8 cellular contexts compared by ENCODE assay signal in genomic region chr1:28172690-28173150, GRCh38. TPM values are rescaled to one million over a fixed set of nuclear protein-coding genes. Genes with fewer than 3 reads are reported as not detected.
DNase-seq lines count a peak whose midpoint lies in the region; ATAC-seq, FAIRE-seq and TF ChIP-seq lines count a peak whose summit lies in the region.

No MANE protein-coding gene starts in this region.

- H3K27me3 ChIP-seq in esophagus squamous epithelium = no peaks in the 10 kb centered on the region

- peak; percentile 57 for ATAC-seq in HG02970 (IDR thresholded peaks at IDR 0.05; ENCODE audit: low FRiP score, unreplicated experiment)

- DNase-seq in activated naive CD4-positive, alpha-beta T cell treated with Interleukin-2 at 50 U/mL for 16 hours = peak; percentile 36
- DNase-seq in activated naive CD4-positive, alpha-beta T cell (lab: John Stamatoyannopoulos, UW) = no peak
- DNase-seq in SIG-M5 (lab: John Stamatoyannopoulos, UW) = peak; percentile 96
- no peak for DNase-seq in esophagus squamous epithelium (lab: John Stamatoyannopoulos, UW)
- peak; percentile 27 to 28 for DNase-seq in stimulated activated CD4-positive, alpha-beta T cell treated with anti-CD3 and anti-CD28 coated beads, Interleukin-2, amount 100 ng/mL, for 48 hours
- DNase-seq in urothelium cell line (ENCODE audit: low spot score) = no peak
- DNase-seq in NCI-H1092 (lab: John Stamatoyannopoulos, UW) = no peak

- peak overlapping the region in 3 of 4 donors; percentile 56 to 75 (median 57) for H3K27ac ChIP-seq in esophagus squamous epithelium

- H3K36me3 ChIP-seq in esophagus squamous epithelium = no peaks in the 10 kb centered on the region

- TF ChIP-seq POLR2A in esophagus squamous epithelium (IDR thresholded peaks at IDR 0.05) = peak in 1 of 4 donors; percentile 25

- TF ChIP-seq CTCF in esophagus squamous epithelium (IDR thresholded peaks at IDR 0.05) = no peak

- intact Hi-C loops in esophagus squamous epithelium (cut with DNase I) = no loop called here

- no peaks in the 10 kb centered on the region for H3K9me3 ChIP-seq in esophagus squamous epithelium

- WGBS in esophagus squamous epithelium, 2 donors = 27 to 46% methylated on average over 5 to 8 of the region's 8 CpGs

- no peak for FAIRE-seq in urothelium cell line (lab: Jason Lieb, UNC)

- H3K4me3 ChIP-seq in esophagus squamous epithelium = no peak overlapping the region

- peaks cover 20 to 47% (median 27%) of the 10 kb centered on the region in 3 donors for H3K4me1 ChIP-seq in esophagus squamous epithelium

RNA-seq across cellular contexts. Expression of gene PTAFR, which starts 3.8 kb away (rescaled TPM):
- 10 to 100 TPM in 1 of 4 donors, 1 to 10 TPM in 3; 2.7 to 12.8 (median 8.9) TPM for total RNA-seq in esophagus squamous epithelium

Comparison
In these comparisons a context has a peak if more than half of its experiments do, and no peak if none do; other contexts are left out.
1. DNase-seq: peak in activated naive CD4-positive, alpha-beta T cell treated with Interleukin-2 at 50 U/mL for 16 hours (single experiment), SIG-M5 (single experiment) and stimulated activated CD4-positive, alpha-beta T cell treated with anti-CD3 and anti-CD28 coated beads, Interleukin-2, amount 100 ng/mL, for 48 hours (2 of 2); none in activated naive CD4-positive, alpha-beta T cell (0 of 4), esophagus squamous epithelium (single experiment), urothelium cell line (single experiment) and NCI-H1092 (single experiment).